Comparison of ENCODE assay signal across 1 cellular context in genomic region chr15:70214266-70214665, GRCh38.
TF ChIP-seq lines count a peak whose summit lies in the region.

No MANE protein-coding gene starts in this region.

TF ChIP-seq in IMR-90, 13 proteins besides CTCF, POLR2A, EP300 and RAD21 (continued from another document):
- TF ChIP-seq BHLHE40 (IDR thresholded peaks at IDR 0.05; ENCODE audit: low read depth, low read length) = no peak
- no peak for TF ChIP-seq MAFK (IDR thresholded peaks at IDR 0.05; ENCODE audit: low read depth, low read length)
- TF ChIP-seq MAZ (IDR thresholded peaks at IDR 0.05; ENCODE audit: borderline replicate concordance, low read depth, low read length) = no peak
- no peak for TF ChIP-seq SMC3 (IDR thresholded peaks at IDR 0.05; ENCODE audit: low read depth, low read length)
- TF ChIP-seq, protein P1, sequence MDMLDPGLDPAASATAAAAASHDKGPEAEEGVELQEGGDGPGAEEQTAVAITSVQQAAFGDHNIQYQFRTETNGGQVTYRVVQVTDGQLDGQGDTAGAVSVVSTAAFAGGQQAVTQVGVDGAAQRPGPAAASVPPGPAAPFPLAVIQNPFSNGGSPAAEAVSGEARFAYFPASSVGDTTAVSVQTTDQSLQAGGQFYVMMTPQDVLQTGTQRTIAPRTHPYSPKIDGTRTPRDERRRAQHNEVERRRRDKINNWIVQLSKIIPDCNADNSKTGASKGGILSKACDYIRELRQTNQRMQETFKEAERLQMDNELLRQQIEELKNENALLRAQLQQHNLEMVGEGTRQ (IDR thresholded peaks at IDR 0.05; ENCODE audit: low read depth, low read length) = no peak
- TF ChIP-seq RFX5 (IDR thresholded peaks at IDR 0.05; ENCODE audit: low read depth, low read length) = no peak
- TF ChIP-seq MXI1 (IDR thresholded peaks at IDR 0.05; ENCODE audit: borderline replicate concordance, low read depth, low read length) = no peak
